31 cellular contexts compared by ENCODE assay signal in the genomic region with DNA sequence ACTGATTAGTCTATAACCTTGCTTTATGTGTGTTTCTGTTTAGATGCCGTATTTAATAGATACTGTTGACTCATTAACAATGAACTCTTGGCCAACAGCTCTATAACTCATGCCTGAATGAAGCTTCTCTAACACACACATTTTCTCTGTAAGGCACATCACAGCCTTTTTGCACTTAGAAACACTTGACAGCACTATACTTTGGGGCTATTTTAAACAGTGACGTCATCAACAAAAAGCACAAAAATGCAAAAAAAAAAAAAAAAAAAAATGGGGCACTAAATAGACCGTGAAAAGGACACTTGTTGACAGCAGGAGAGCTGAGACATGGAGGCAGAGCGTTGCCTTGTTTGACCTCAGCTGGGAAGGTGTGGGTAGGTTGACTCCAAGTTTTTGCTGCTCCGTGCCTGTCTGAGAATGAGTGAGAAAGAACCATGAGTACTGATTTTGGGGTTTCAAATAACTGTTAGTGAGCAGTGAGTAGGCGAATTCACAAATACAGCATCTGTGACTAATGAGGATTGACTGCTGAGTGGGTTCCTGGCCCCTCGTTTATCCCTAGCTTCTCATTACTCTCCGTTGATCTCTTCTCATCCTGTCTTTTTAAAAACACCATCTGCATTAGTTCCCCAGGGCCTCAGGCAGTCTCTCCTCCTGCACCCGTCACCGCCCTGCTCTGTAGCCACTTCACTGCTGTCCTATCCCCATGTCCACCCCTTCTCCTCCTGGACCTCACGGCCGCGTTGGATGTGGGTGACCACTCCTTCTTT. TPM values are rescaled to one million over a fixed set of nuclear protein-coding genes. Genes with fewer than 3 reads are reported as not detected.
A peak's percentile ranks its signal among the peaks of the same experiment; 100 is the strongest.
DNase-seq lines count a peak whose midpoint lies in the region; ATAC-seq, FAIRE-seq and TF ChIP-seq lines count a peak whose summit lies in the region.
"Had no signal": no experiment of that assay in that cellular context is flagged by ENCODE, and none has a peak within 500 bp of the region (broad histone marks: within the 10 kb centered on the region; RNA-seq: fewer than 3 reads in every experiment).

No MANE protein-coding gene starts in this region.

- H3K27ac ChIP-seq in upper lobe of right lung, result no peak overlapping the region
- H3K27ac ChIP-seq: 22Rv1, breast epithelium, coronary artery, Peyer's patch, psoas muscle, sigmoid colon, tibial artery, VCaP had no signal

- FAIRE-seq in GM12892 (lab: Jason Lieb, UNC), result no peak

- H3K4me1 ChIP-seq in upper lobe of right lung, result no peaks in the 10 kb centered on the region
- H3K4me1 ChIP-seq: breast epithelium, Peyer's patch, psoas muscle, sigmoid colon, tibial artery had no signal

- no peaks in the 10 kb centered on the region for H3K9me3 ChIP-seq in upper lobe of right lung
- H3K9me3 ChIP-seq: breast epithelium, Peyer's patch, psoas muscle, sigmoid colon, tibial artery had no signal

- H3K27me3 ChIP-seq in upper lobe of right lung, result no peaks in the 10 kb centered on the region
- H3K27me3 ChIP-seq: breast epithelium, Peyer's patch, sigmoid colon, tibial artery had no signal

- peak; percentile 47 for DNase-seq in DMS53 (lab: John Stamatoyannopoulos, UW)
- no peak for DNase-seq in DMS53 treated with DMSO at 0.1 percent for 48 hours (lab: John Stamatoyannopoulos, UW; ENCODE audit: unreplicated experiment)
- DNase-seq in NCI-H82 (lab: John Stamatoyannopoulos, UW), result peak; percentile 93
- peak; percentile 33 for DNase-seq in fibroblast of mammary gland (ENCODE audit: low read depth)
- DNase-seq in upper lobe of right lung, result no peak
- DNase-seq in anterior cingulate cortex (lab: John Stamatoyannopoulos, UW), result no peak
- no peak for DNase-seq in GM12892 (ENCODE audit: insufficient read length)
- no peak for DNase-seq in NCI-H1436 treated with DMSO at 0.1 percent for 48 hours (lab: John Stamatoyannopoulos, UW)
- DNase-seq: activated CD4-positive, alpha-beta T cell treated with anti-CD3 and anti-CD28 coated beads for 48 hours; activated CD8-positive, alpha-beta memory T cell treated with anti-CD3 and anti-CD28 coated beads for 24 hours; amniotic stem cell; effector CD8-positive, alpha-beta T cell; hippocampal formation; Kasumi-1; MV-4-11; naive thymus-derived CD4-positive, alpha-beta T cell; NCI-H526; nucleus accumbens; Peyer's patch; psoas muscle; SHP77 treated with DMSO at 0.1 percent for 48 hours; sigmoid colon; stimulated activated CD4-positive, alpha-beta T cell treated with anti-CD3 and anti-CD28 coated beads, Interleukin-4, amount 100 ng/mL, for 4 hours; tibial artery had no signal

- TF ChIP-seq POLR2A in GM12892 (IDR thresholded peaks at IDR 0.05; ENCODE audit: low read depth, low read length), result no peak

- H3K36me3 ChIP-seq in upper lobe of right lung, result no peaks in the 10 kb centered on the region
- H3K36me3 ChIP-seq: breast epithelium, Peyer's patch, sigmoid colon, tibial artery had no signal

- H3K4me3 ChIP-seq in fibroblast of mammary gland (ENCODE audit: control insufficient read depth, low read depth, low read length) (no peak overlapping the region), upper lobe of right lung (no peak overlapping the region)
- H3K4me3 ChIP-seq: breast epithelium, coronary artery, lung, Peyer's patch, psoas muscle, sigmoid colon, tibial artery had no signal

- TF ChIP-seq CTCF in fibroblast of mammary gland (conservative IDR thresholded peaks at IDR 0.05; ENCODE audit: control insufficient read depth, insufficient read depth, low read depth, low read length) (no peak), upper lobe of right lung (IDR thresholded peaks at IDR 0.05) (no peak)

- intact Hi-C loops in upper lobe of right lung (cut with DNase I), result no loop called here

- ATAC-seq in upper lobe of right lung, result peak; percentile 34
- ATAC-seq: HCT116; naive thymus-derived CD4-positive, alpha-beta T cell; psoas muscle had no signal

RNA-seq across cellular contexts. Expression of a gene that starts 24.4 kb away (rescaled TPM):
- not detected for total RNA-seq in upper lobe of right lung
- not detected for polyA plus RNA-seq in GM12892 (2012; ENCODE audit: missing spikeins)
- total RNA-seq: breast epithelium; lung; naive thymus-derived CD4-positive, alpha-beta T cell; Peyer's patch; psoas muscle; sigmoid colon had no signal
- polyA plus RNA-seq: CD14-positive monocyte; lung; naive thymus-derived CD4-positive, alpha-beta T cell; psoas muscle; sigmoid colon had no signal

Comparison
In these comparisons a context has a peak if more than half of its experiments do, and no peak if none do; other contexts are left out.
1. DNase-seq: peak in DMS53 (single experiment), NCI-H82 (single experiment) and fibroblast of mammary gland (single experiment); none in DMS53 treated with DMSO at 0.1 percent for 48 hours (single experiment), upper lobe of right lung (single experiment), anterior cingulate cortex (0 of 58), GM12892 (single experiment) and NCI-H1436 treated with DMSO at 0.1 percent for 48 hours (single experiment).